ENCODE assay signal across 8 cellular contexts in genomic region chr20:18466894-18467678, GRCh38. TPM values are rescaled to one million over a fixed set of nuclear protein-coding genes. Genes with fewer than 3 reads are reported as not detected.
DNase-seq lines count a peak whose midpoint lies in the region; ATAC-seq and TF ChIP-seq lines count a peak whose summit lies in the region.

TSS of gene DZANK1 (minus strand) at chr20:18467030. CDS start at chr20:18465358, 1,672 bp downstream.
TSS of gene POLR3F (plus strand) at chr20:18467390. CDS start at chr20:18467507, 117 bp downstream.

- CTCF ChIA-PET in BJ (lab: Yijun Ruan, JAX) = interaction anchor here (0.7 to 1.2 kb wide), 3 partner anchors 12 to 53 kb away, joined by 3 to 4 read pairs (median 3); no protein-coding TSS in a partner anchor

- no peaks in the 10 kb centered on the region for H3K27me3 ChIP-seq in BJ (ENCODE audit: control insufficient read depth, insufficient read depth, low read length)

- peak within 1 kb of the TSS; percentile 82 for H3K4me3 ChIP-seq in BJ (ENCODE audit: low read depth, low read length)

- POLR2A ChIA-PET in BJ (lab: Charles Lee) = no interaction called here

- ATAC-seq in HG03457 (IDR thresholded peaks at IDR 0.05; ENCODE audit: unreplicated experiment) = peak; percentile 85

- H3K36me3 ChIP-seq in BJ (ENCODE audit: control insufficient read depth, insufficient read depth, low read length) = no peaks in the 10 kb centered on the region; the same call in 1 of the 2 replicates

- no peak for TF ChIP-seq CTCF in BJ (IDR thresholded peaks at IDR 0.05; ENCODE audit: insufficient read depth, low read depth, low read length)

- peak within 1 kb of the TSS; percentile 96 for H3K27ac ChIP-seq in cingulate gyrus (ENCODE audit: low read depth, low read length)

- DNase-seq in BJ (ENCODE audit: low read depth) (peak; percentile 68), GM19240 (ENCODE audit: insufficient read length, low spot score) (peak; percentile 92), NCI-H524 (lab: John Stamatoyannopoulos, UW) (peak; percentile 96 to 98), kidney glomerular epithelial cell (lab: John Stamatoyannopoulos, UW) (peak; percentile 94)
- peak; percentile 90 to 92 for DNase-seq in activated CD4-positive, alpha-beta T cell treated with anti-CD3 and anti-CD28 coated beads for 4 hours
- DNase-seq in stimulated activated CD4-positive, alpha-beta T cell treated with anti-CD3 and anti-CD28 coated beads, Interleukin-15, amount 100 ng/mL, for 48 hours (ENCODE audit: low read depth in 2 of 2) = peak; percentile 86 to 90

RNA-seq across cellular contexts. Expression of gene DZANK1, which starts in this region (rescaled TPM):
- 2.0 TPM in 2 replicates for polyA plus RNA-seq in BJ (2011; rRNA removed)
- polyA minus RNA-seq in BJ (2011; rRNA and poly(A)+ RNA removed) = 1.3 and 1.4 TPM in 2 replicates

RNA-seq across cellular contexts. Expression of gene POLR3F, which starts in this region (rescaled TPM):
- polyA plus RNA-seq in BJ (2011; rRNA removed) = 8.8 and 10.9 TPM in 2 replicates
- polyA minus RNA-seq in BJ (2011; rRNA and poly(A)+ RNA removed) = 2.4 and 7.4 TPM in 2 replicates

Comparison
In these comparisons a context has a peak if more than half of its experiments do, and no peak if none do; other contexts are left out.
1. Peak in every context shown above with its lines: DNase-seq, ATAC-seq, H3K4me3 ChIP-seq and H3K27ac ChIP-seq.